9 cellular contexts compared by ENCODE assay signal in genomic region chr5:171630670-171631065, GRCh38.
"Had no signal": no experiment of that assay in that cellular context is flagged by ENCODE, and none has a peak within 500 bp of the region (broad histone marks: within the 10 kb centered on the region; RNA-seq: fewer than 3 reads in every experiment).

No MANE protein-coding gene starts in this region.

- H3K4me1 Mint-ChIP-seq: activated T-helper 17 cell treated with anti-CD3 and anti-CD28 coated beads, Interleukin-2, amount 50 U/mL, for 72 hours had no signal

- H3K27me3 ChIP-seq: heart left ventricle had no signal

- H3K27ac ChIP-seq: heart left ventricle had no signal

- H3K9me3 Mint-ChIP-seq: activated T-helper 17 cell treated with anti-CD3 and anti-CD28 coated beads, Interleukin-2, amount 50 U/mL, for 72 hours; dendritic cell treated with granulocyte-macrophage colony-stimulating factor and Interleukin-4, amounts not matched to agents 40 ng/mL and 50 ng/mL, for 4 days had no signal

- H3K27ac Mint-ChIP-seq: activated T-helper 17 cell treated with anti-CD3 and anti-CD28 coated beads, Interleukin-2, amount 50 U/mL, for 72 hours; dendritic cell treated with granulocyte-macrophage colony-stimulating factor and Interleukin-4, amounts not matched to agents 40 ng/mL and 50 ng/mL, for 4 days; nephron progenitor cell; progenitor cell of endocrine pancreas had no signal

- H3K36me3 ChIP-seq: heart left ventricle had no signal

- H3K9me3 ChIP-seq: heart left ventricle had no signal

- DNase-seq: activated CD4-positive, CD25-positive, alpha-beta regulatory T cell treated with anti-CD3 and anti-CD28 coated beads, Interleukin-2, amount 50 U/mL, for 72 hours; activated naive CD4-positive, alpha-beta T cell treated with Interleukin-2 at 50 U/mL for 16 hours; activated T-cell treated with anti-CD3 and anti-CD28 coated beads for 4 hours; T-helper 9 cell had no signal

- H3K4me3 Mint-ChIP-seq: activated T-helper 17 cell treated with anti-CD3 and anti-CD28 coated beads, Interleukin-2, amount 50 U/mL, for 72 hours had no signal
